In the genomic region with DNA sequence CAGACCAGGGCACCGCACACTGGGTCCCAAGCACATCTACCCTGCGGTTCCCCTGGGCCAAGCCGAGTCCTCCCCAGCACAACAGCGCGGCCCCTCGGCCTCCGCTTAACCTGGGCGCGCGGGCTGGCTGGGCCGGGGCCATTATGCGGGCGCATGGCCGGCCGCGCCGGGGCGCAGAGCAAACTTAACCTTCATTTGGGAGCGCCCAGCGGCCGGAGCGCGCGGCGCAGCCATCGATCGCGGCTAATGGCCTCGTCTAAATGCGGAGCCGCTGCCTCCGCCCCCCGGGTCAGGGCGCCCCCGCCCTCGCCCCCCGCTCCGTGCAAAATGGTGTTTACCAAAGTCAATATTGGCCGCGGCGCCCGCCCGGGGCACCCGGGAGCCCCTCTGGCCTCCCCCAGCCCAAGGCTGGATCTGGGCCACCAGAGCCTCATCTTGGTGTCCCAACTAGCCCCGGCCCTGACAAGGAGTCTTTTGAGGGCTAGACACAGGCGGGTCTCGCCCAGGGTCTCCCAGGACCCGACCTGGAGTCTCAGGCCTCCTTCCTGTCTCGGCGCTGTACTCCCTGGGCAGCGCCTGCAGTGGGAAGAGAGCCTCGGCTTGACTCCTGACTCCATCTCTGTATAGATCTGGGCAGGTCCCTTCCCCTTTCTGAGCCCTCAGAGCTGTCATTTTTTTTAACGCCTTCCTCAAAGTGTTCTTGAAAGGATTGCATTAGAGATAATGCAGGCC, we compare ENCODE assay signal across 10 cellular contexts.
DNase-seq lines count a peak whose midpoint lies in the region; ATAC-seq and TF ChIP-seq lines count a peak whose summit lies in the region.
"Had no signal": no experiment of that assay in that cellular context is flagged by ENCODE, and none has a peak within 500 bp of the region (broad histone marks: within the 10 kb centered on the region; RNA-seq: fewer than 3 reads in every experiment).

No MANE protein-coding gene starts in this region.

- H3K4me1 ChIP-seq in osteoblast (ENCODE audit: insufficient read depth, low read length), result no peaks in the 10 kb centered on the region
- H3K4me1 ChIP-seq in gastroesophageal sphincter, result peaks cover 0 to 19% (median 15%) of the 10 kb centered on the region in 3 donors

- ATAC-seq in gastroesophageal sphincter, result no peak

- no peaks in the 10 kb centered on the region for H4K20me1 ChIP-seq in osteoblast (ENCODE audit: insufficient read depth, low read length)

- no TSS peak for BruUV-seq in Calu3 (replicated peaks; lab: Mats Ljungman, UMichigan)

- TF ChIP-seq CTCF in Calu3 (IDR thresholded peaks at IDR 0.05; ENCODE audit: unreplicated experiment) (peak; percentile 50), coronary artery (IDR thresholded peaks at IDR 0.05) (peak; percentile 38), mesothelial cell of epicardium (IDR thresholded peaks at IDR 0.05; ENCODE audit: unreplicated experiment) (peak; percentile 41), osteoblast (IDR thresholded peaks at IDR 0.05; ENCODE audit: extremely low read depth, low read depth, low read length) (no peak), gastroesophageal sphincter (IDR thresholded peaks at IDR 0.05) (peak in 1 of 4 experiments; percentile 27)

- no peak for TF ChIP-seq POLR2A in gastroesophageal sphincter (IDR thresholded peaks at IDR 0.05)

- intact Hi-C loops in Calu3 (cut with micrococcal nuclease; ENCODE audit: unreplicated experiment), result no loop called here
- intact Hi-C loops in activated CD4-positive, alpha-beta memory T cell treated with anti-CD3 and anti-CD28 coated beads for 36 hours (cut with micrococcal nuclease), result loop anchor here (5.0 to 10.0 kb wide), 2 partner anchors 220 to 548 kb away; no protein-coding TSS in a partner anchor

- DNase-seq in Calu3, result peak; percentile 61
- peak; percentile 23 for DNase-seq in NCI-H1105 (lab: John Stamatoyannopoulos, UW)
- no peak for DNase-seq in coronary artery (ENCODE audit: low spot score)
- no peak for DNase-seq in mesothelial cell of epicardium (ENCODE audit: low spot score in 2 of 2, unreplicated experiment in 2 of 2)
- no peak for DNase-seq in osteoblast (ENCODE audit: insufficient read length, low spot score, missing footprints)
- DNase-seq in inferior parietal cortex (ENCODE audit: extremely low spot score), result no peak
- no peak for DNase-seq in activated CD4-positive, alpha-beta memory T cell treated with anti-CD3 and anti-CD28 coated beads for 36 hours

- CTCF ChIA-PET in Calu3 (lab: Charles Lee), result interaction anchor here (0.8 to 3.4 kb wide), 10 partner anchors 9 to 546 kb away, joined by 3 to 85 read pairs (median 11); a partner anchor contains a TSS
- CTCF ChIA-PET in activated CD4-positive, alpha-beta memory T cell treated with anti-CD3 and anti-CD28 coated beads for 36 hours (lab: Charles Lee), result interaction anchor here (0.7 to 4.6 kb wide), 20 partner anchors 9 to 550 kb away, joined by 3 to 89 read pairs (median 10); a partner anchor contains a TSS

- H3K4me1 Mint-ChIP-seq in Calu3 (ENCODE audit: low read depth, unreplicated experiment) (peaks cover 26% of the 10 kb centered on the region), mesothelial cell of epicardium (peaks cover 9% of the 10 kb centered on the region)
- peaks cover 14% of the 10 kb centered on the region for H3K4me1 Mint-ChIP-seq in activated CD4-positive, alpha-beta memory T cell treated with anti-CD3 and anti-CD28 coated beads for 36 hours (ENCODE audit: low read depth)

- POLR2A ChIA-PET in activated CD4-positive, alpha-beta memory T cell treated with anti-CD3 and anti-CD28 coated beads for 36 hours (lab: Charles Lee), result interaction anchor here (1.6 kb wide), 1 partner anchor 289 kb away, joined by 5 read pairs; no protein-coding TSS in a partner anchor

- H3K36me3 Mint-ChIP-seq in Calu3 (ENCODE audit: insufficient read depth, unreplicated experiment) (no peaks in the 10 kb centered on the region), mesothelial cell of epicardium (no peaks in the 10 kb centered on the region)
- H3K36me3 Mint-ChIP-seq in activated CD4-positive, alpha-beta memory T cell treated with anti-CD3 and anti-CD28 coated beads for 36 hours, result no peaks in the 10 kb centered on the region

- no peak overlapping the region for H3K27ac ChIP-seq in coronary artery
- H3K27ac ChIP-seq in osteoblast (ENCODE audit: low read depth, low read length), result no peak overlapping the region
- no peak overlapping the region for H3K27ac ChIP-seq in gastroesophageal sphincter
- H3K27ac ChIP-seq: ovary had no signal

- H3K9me3 ChIP-seq in osteoblast (ENCODE audit: low read depth, low read length) (no peaks in the 10 kb centered on the region), gastroesophageal sphincter (no peaks in the 10 kb centered on the region)
- H3K9me3 ChIP-seq: ovary, Peyer's patch had no signal

- H3K27me3 ChIP-seq in osteoblast (ENCODE audit: insufficient read depth, low read length) (peaks cover 34% of the 10 kb centered on the region), gastroesophageal sphincter (peaks cover 68% of the 10 kb centered on the region)
- H3K27me3 ChIP-seq: ovary had no signal

- TF ChIP-seq EP300 in gastroesophageal sphincter (IDR thresholded peaks at IDR 0.05), result no peak

- peak overlapping the region; percentile 62 for H3K4me3 ChIP-seq in coronary artery
- no peak overlapping the region for H3K4me3 ChIP-seq in osteoblast (ENCODE audit: insufficient read depth, low read length)
- peak overlapping the region in 1 of 2 donors; percentile 31 for H3K4me3 ChIP-seq in gastroesophageal sphincter
- H3K4me3 ChIP-seq: ovary, Peyer's patch had no signal

- no peak overlapping the region for H3K4me2 ChIP-seq in osteoblast (ENCODE audit: insufficient read depth, low read length)

- no peaks in the 10 kb centered on the region for H3K79me2 ChIP-seq in osteoblast (ENCODE audit: insufficient read depth, low read length)

- peak overlapping the region; percentile 55 for H3K4me3 Mint-ChIP-seq in Calu3 (ENCODE audit: low read depth, unreplicated experiment)
- H3K4me3 Mint-ChIP-seq in mesothelial cell of epicardium, result peak overlapping the region; percentile 42
- H3K4me3 Mint-ChIP-seq in activated CD4-positive, alpha-beta memory T cell treated with anti-CD3 and anti-CD28 coated beads for 36 hours, result no peak overlapping the region

- no CpG with 5 or more reads among the region's 53 CpGs for WGBS in gastroesophageal sphincter (ENCODE audit: low coverage in 1 of 2), 2 donors

- H3K27me3 Mint-ChIP-seq in Calu3 (ENCODE audit: unreplicated experiment), result peaks cover 53% of the 10 kb centered on the region
- peaks cover 90% of the 10 kb centered on the region for H3K27me3 Mint-ChIP-seq in mesothelial cell of epicardium (ENCODE audit: low read depth)
- H3K27me3 Mint-ChIP-seq in activated CD4-positive, alpha-beta memory T cell treated with anti-CD3 and anti-CD28 coated beads for 36 hours, result peaks cover 39% of the 10 kb centered on the region

- H2AFZ ChIP-seq in osteoblast (ENCODE audit: low read length), result no peak overlapping the region

- no peak overlapping the region for H3K27ac Mint-ChIP-seq in Calu3 (ENCODE audit: unreplicated experiment)
- no peak overlapping the region for H3K27ac Mint-ChIP-seq in mesothelial cell of epicardium
- no peak overlapping the region for H3K27ac Mint-ChIP-seq in activated CD4-positive, alpha-beta memory T cell treated with anti-CD3 and anti-CD28 coated beads for 36 hours

- H3K9me3 Mint-ChIP-seq in Calu3 (ENCODE audit: low read depth, unreplicated experiment) (no peaks in the 10 kb centered on the region), mesothelial cell of epicardium (no peaks in the 10 kb centered on the region)
- H3K9me3 Mint-ChIP-seq in activated CD4-positive, alpha-beta memory T cell treated with anti-CD3 and anti-CD28 coated beads for 36 hours, result no peaks in the 10 kb centered on the region

- H3K36me3 ChIP-seq in osteoblast (ENCODE audit: insufficient read depth, low read length), result no peaks in the 10 kb centered on the region
- H3K36me3 ChIP-seq in gastroesophageal sphincter, result no peaks in the 10 kb centered on the region
- H3K36me3 ChIP-seq: ovary, Peyer's patch had no signal

Comparison
In these comparisons a context has a peak if more than half of its experiments do, and no peak if none do; other contexts are left out.
1. DNase-seq: peak in Calu3 (single experiment) and NCI-H1105 (single experiment); none in coronary artery (single experiment), mesothelial cell of epicardium (0 of 2), osteoblast (single experiment), inferior parietal cortex (single experiment) and activated CD4-positive, alpha-beta memory T cell treated with anti-CD3 and anti-CD28 coated beads for 36 hours (single experiment).